In the genomic region with DNA sequence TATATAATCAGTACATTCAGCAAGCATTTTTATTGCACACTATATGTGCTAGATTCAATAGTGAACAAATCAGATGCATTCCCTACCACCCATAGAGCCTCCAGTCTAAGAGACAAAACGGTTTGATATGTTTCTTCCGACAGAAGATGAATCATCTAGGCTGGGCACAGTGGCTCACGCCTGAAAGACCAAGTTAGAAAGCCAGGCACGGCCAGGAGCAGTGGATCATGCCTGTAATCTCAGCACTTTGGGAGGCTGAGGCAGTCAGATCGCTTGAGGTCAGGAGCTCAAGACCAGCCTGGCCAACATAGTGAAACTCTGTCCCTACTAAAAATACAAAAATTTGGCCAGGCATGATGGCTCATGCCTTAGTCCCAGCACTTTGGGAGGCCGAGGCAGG, we compare ENCODE assay signal across 28 cellular contexts. TPM values are rescaled to one million over a fixed set of nuclear protein-coding genes. Genes with fewer than 3 reads are reported as not detected.
DNase-seq lines count a peak whose midpoint lies in the region; ATAC-seq and TF ChIP-seq lines count a peak whose summit lies in the region.
"Had no signal": no experiment of that assay in that cellular context is flagged by ENCODE, and none has a peak within 500 bp of the region (broad histone marks: within the 10 kb centered on the region; RNA-seq: fewer than 3 reads in every experiment).

No MANE protein-coding gene starts in this region.

- H3K4me1 Mint-ChIP-seq in natural killer cell treated with Interleukin-12 subunit alpha and Interleukin-12 subunit beta and Interleukin-15 and Interleukin-18, amount 100 ng/mL, for 72 hours (ENCODE audit: low read depth in 2 of 2), result peaks cover 0 to 5% of the 10 kb centered on the region in 2 donors
- H3K4me1 Mint-ChIP-seq: T-cell had no signal

- no peaks in the 10 kb centered on the region for H3K27me3 ChIP-seq in prostate gland (replicated peaks; ENCODE audit: insufficient read depth)
- H3K27me3 ChIP-seq in left ventricle myocardium inferior (ENCODE audit: low read depth), result no peaks in the 10 kb centered on the region
- H3K27me3 ChIP-seq: colonic mucosa, SJSA1, upper lobe of right lung had no signal

- H3K27ac ChIP-seq in C4-2B, result peak overlapping the region; percentile 81
- H3K27ac ChIP-seq in prostate gland, result peak overlapping the region; percentile 53 to 81
- H3K27ac ChIP-seq in left ventricle myocardium inferior (replicated peaks), result no peak overlapping the region
- H3K27ac ChIP-seq: colonic mucosa, SJSA1, upper lobe of right lung had no signal

- TF ChIP-seq POLR2A in prostate gland (IDR thresholded peaks at IDR 0.05), result no peak

- no peak for ATAC-seq in natural killer cell treated with Interleukin-12 subunit alpha and Interleukin-12 subunit beta and Interleukin-15 and Interleukin-18, amount 100 ng/mL, for 72 hours
- ATAC-seq: naive thymus-derived CD4-positive, alpha-beta T cell; T-cell; upper lobe of right lung had no signal

- no peak overlapping the region for H3K4me3 Mint-ChIP-seq in natural killer cell treated with Interleukin-12 subunit alpha and Interleukin-12 subunit beta and Interleukin-15 and Interleukin-18, amount 100 ng/mL, for 72 hours
- H3K4me3 Mint-ChIP-seq: CD4-positive, CD25-positive, alpha-beta regulatory T cell; naive thymus-derived CD4-positive, alpha-beta T cell; T-cell had no signal

- H3K9me3 Mint-ChIP-seq in natural killer cell treated with Interleukin-12 subunit alpha and Interleukin-12 subunit beta and Interleukin-15 and Interleukin-18, amount 100 ng/mL, for 72 hours, result no peaks in the 10 kb centered on the region
- H3K9me3 Mint-ChIP-seq: activated naive CD8-positive, alpha-beta T cell treated with anti-CD3 and anti-CD28 coated beads, Interleukin-2, amount 10 ng/mL, durations not matched to agents 7 days and 5 days; CD4-positive, CD25-positive, alpha-beta regulatory T cell; naive thymus-derived CD4-positive, alpha-beta T cell; T-cell had no signal

- H3K9me3 ChIP-seq in prostate gland (no peaks in the 10 kb centered on the region), left ventricle myocardium inferior (replicated peaks) (no peaks in the 10 kb centered on the region)
- H3K9me3 ChIP-seq: colonic mucosa, HAP-1, SJSA1, upper lobe of right lung had no signal

- H3K36me3 Mint-ChIP-seq in natural killer cell treated with Interleukin-12 subunit alpha and Interleukin-12 subunit beta and Interleukin-15 and Interleukin-18, amount 100 ng/mL, for 72 hours, result peaks cover 20% of the 10 kb centered on the region

- no peak for TF ChIP-seq CTCF in C4-2B (conservative IDR thresholded peaks at IDR 0.05)
- no peak for TF ChIP-seq CTCF in astrocyte of the spinal cord (IDR thresholded peaks at IDR 0.05; ENCODE audit: low read depth, low read length)
- TF ChIP-seq CTCF in prostate gland (IDR thresholded peaks at IDR 0.05), result no peak
- TF ChIP-seq CTCF in left ventricle myocardium inferior (IDR thresholded peaks at IDR 0.05; ENCODE audit: borderline replicate concordance), result no peak

- H3K4me1 ChIP-seq in prostate gland (replicated peaks) (peaks cover 6% of the 10 kb centered on the region), left ventricle myocardium inferior (no peaks in the 10 kb centered on the region)
- H3K4me1 ChIP-seq: colonic mucosa, SJSA1, upper lobe of right lung had no signal

- H3K36me3 ChIP-seq in prostate gland (peaks cover 0 to 10% of the 10 kb centered on the region in 2 donors), left ventricle myocardium inferior (peaks cover 98% of the 10 kb centered on the region)

- DNase-seq in M059J (ENCODE audit: low read depth) (peak; percentile 67), astrocyte of the spinal cord (ENCODE audit: low read depth, low spot score) (peak; percentile 43), prostate gland (ENCODE audit: low spot score) (no peak), NCI-H2171 treated with DMSO at 0.1 percent for 48 hours (lab: John Stamatoyannopoulos, UW) (no peak), left ventricle myocardium inferior (no peak)
- no peak for DNase-seq in natural killer cell treated with Interleukin-12 subunit alpha and Interleukin-12 subunit beta and Interleukin-15 and Interleukin-18, amount 100 ng/mL, for 72 hours (ENCODE audit: low spot score)
- DNase-seq: activated CD4-positive, CD25-positive, alpha-beta regulatory T cell treated with anti-CD3 and anti-CD28 coated beads, Interleukin-2, amount 50 U/mL, for 72 hours; activated naive CD8-positive, alpha-beta T cell treated with anti-CD3 and anti-CD28 coated beads, Interleukin-2, amount 10 ng/mL, durations not matched to agents 7 days and 5 days; activated T-cell treated with anti-CD3 and anti-CD28 coated beads, Interleukin-2, amount 50 U/mL, for 48 hours; CD4-positive, CD25-positive, alpha-beta regulatory T cell; colonic mucosa; DND-41; effector memory CD4-positive, alpha-beta T cell; glutamatergic neuron; midbrain; naive thymus-derived CD4-positive, alpha-beta T cell; NCI-H1436 treated with DMSO at 0.1 percent for 48 hours; NCI-H2107; NCI-H446; NCI-H774; occipital lobe; small intestine; stimulated activated CD4-positive, alpha-beta T cell treated with anti-CD3 and anti-CD28 coated beads, Interleukin-2, amount 100 ng/mL, for 24 hours; T-cell; upper lobe of right lung had no signal

- in situ Hi-C loops in astrocyte of the spinal cord (cut with HindIII; ENCODE audit: low sequenced_read_pairs), result no loop called here

- no peaks in the 10 kb centered on the region for H3K27me3 Mint-ChIP-seq in natural killer cell treated with Interleukin-12 subunit alpha and Interleukin-12 subunit beta and Interleukin-15 and Interleukin-18, amount 100 ng/mL, for 72 hours
- H3K27me3 Mint-ChIP-seq: activated naive CD8-positive, alpha-beta T cell treated with anti-CD3 and anti-CD28 coated beads, Interleukin-2, amount 10 ng/mL, durations not matched to agents 7 days and 5 days; CD4-positive, CD25-positive, alpha-beta regulatory T cell; naive thymus-derived CD4-positive, alpha-beta T cell; T-cell had no signal

- H3K27ac Mint-ChIP-seq in natural killer cell treated with Interleukin-12 subunit alpha and Interleukin-12 subunit beta and Interleukin-15 and Interleukin-18, amount 100 ng/mL, for 72 hours, result no peak overlapping the region
- H3K27ac Mint-ChIP-seq: T-cell had no signal

- intact Hi-C loops in prostate gland (cut with DNase I), result no loop called here
- intact Hi-C loops in left ventricle myocardium inferior (cut with micrococcal nuclease), result no loop called here

- WGBS in prostate gland, result 85% methylated on average over 6 of the region's 6 CpGs

- no peak overlapping the region for H3K4me3 ChIP-seq in astrocyte of the spinal cord (ENCODE audit: low read depth, low read length)
- no peak overlapping the region for H3K4me3 ChIP-seq in prostate gland
- H3K4me3 ChIP-seq in left ventricle myocardium inferior, result no peak overlapping the region
- H3K4me3 ChIP-seq: colonic mucosa, HAP-1, SJSA1, upper lobe of right lung had no signal

RNA-seq across cellular contexts. Expression of gene COPRS, which starts 18.3 kb away (rescaled TPM):
- total RNA-seq in M059J (2014; rRNA removed; shearing (Covaris generic)), result 206 and 234 TPM in 2 replicates
- total RNA-seq in prostate gland, result 100 to 1,000 TPM; 124 to 125 TPM
- total RNA-seq in left ventricle myocardium inferior, result 52.5 TPM
- 10 to 100 TPM; 21.8 to 37.6 TPM for total RNA-seq in natural killer cell treated with Interleukin-12 subunit alpha and Interleukin-12 subunit beta and Interleukin-15 and Interleukin-18, amount 100 ng/mL, for 72 hours

RNA-seq across cellular contexts. Expression of gene UTP6, which starts 24.2 kb away (rescaled TPM):
- 33.8 and 44.4 TPM in 2 replicates for total RNA-seq in M059J (2014; rRNA removed; shearing (Covaris generic))
- 10 to 100 TPM; 30.3 to 35.2 TPM for total RNA-seq in prostate gland
- total RNA-seq in left ventricle myocardium inferior, result 32.0 TPM
- total RNA-seq in natural killer cell treated with Interleukin-12 subunit alpha and Interleukin-12 subunit beta and Interleukin-15 and Interleukin-18, amount 100 ng/mL, for 72 hours, result 100 to 1,000 TPM in 1 of 2 donors, 10 to 100 TPM in 1; 84.9 to 126 TPM

RNA-seq across cellular contexts. Expression of gene SUZ12, which starts 59.5 kb away (rescaled TPM):
- 21.7 and 30.5 TPM in 2 replicates for total RNA-seq in M059J (2014; rRNA removed; shearing (Covaris generic))
- total RNA-seq in prostate gland (10 to 100 TPM; 16.5 to 25.2 TPM), left ventricle myocardium inferior (12.6 TPM)
- total RNA-seq in natural killer cell treated with Interleukin-12 subunit alpha and Interleukin-12 subunit beta and Interleukin-15 and Interleukin-18, amount 100 ng/mL, for 72 hours, result 10 to 100 TPM; 41.1 to 66.2 TPM

Comparison
In these comparisons a context has a peak if more than half of its experiments do, and no peak if none do; other contexts are left out.
1. DNase-seq: peak in M059J (single experiment) and astrocyte of the spinal cord (single experiment); none in prostate gland (single experiment), NCI-H2171 treated with DMSO at 0.1 percent for 48 hours (single experiment), left ventricle myocardium inferior (single experiment) and natural killer cell treated with Interleukin-12 subunit alpha and Interleukin-12 subunit beta and Interleukin-15 and Interleukin-18, amount 100 ng/mL, for 72 hours (single experiment).